ENCODE assay signal across 34 cellular contexts in the genomic region with DNA sequence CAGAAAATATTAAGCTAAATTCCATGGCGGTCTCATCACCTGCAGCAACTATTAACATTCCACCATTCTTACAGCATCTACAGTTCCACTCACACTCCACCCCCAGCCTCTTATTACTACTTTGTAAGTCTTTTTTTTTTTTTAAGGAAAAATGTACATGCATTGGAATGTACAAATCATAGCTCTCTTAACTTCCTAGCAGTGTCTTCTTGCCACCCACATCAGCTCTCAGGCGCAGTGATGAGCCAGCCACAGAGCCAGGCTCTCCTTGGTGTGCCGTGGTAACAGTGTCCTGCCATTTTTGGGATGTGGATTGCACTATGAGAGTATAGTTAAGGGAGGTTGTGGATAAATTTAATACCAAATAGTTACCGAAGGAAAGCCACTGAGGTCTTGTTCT.
"Had no signal": no experiment of that assay in that cellular context is flagged by ENCODE, and none has a peak within 500 bp of the region (broad histone marks: within the 10 kb centered on the region; RNA-seq: fewer than 3 reads in every experiment).

No MANE protein-coding gene starts in this region.

- H3K4me1 ChIP-seq: adrenal gland, body of pancreas, heart right ventricle had no signal

- H3K4me1 Mint-ChIP-seq: activated naive CD4-positive, alpha-beta T cell treated with anti-CD3 and anti-CD28 coated beads, Interleukin-2, amount 50 U/mL, for 24 hours; T-cell had no signal

- H3K9me3 Mint-ChIP-seq: activated CD4-positive, alpha-beta memory T cell treated with anti-CD3 and anti-CD28 coated beads for 36 hours; activated CD4-positive, alpha-beta T cell treated with anti-CD3 and anti-CD28 coated beads, Interleukin-2, amount 10 ng/mL, durations not matched to agents 24 days and 14 days; activated naive CD4-positive, alpha-beta T cell treated with anti-CD3 and anti-CD28 coated beads for 36 hours; activated naive CD4-positive, alpha-beta T cell treated with anti-CD3 and anti-CD28 coated beads, Interleukin-2, amount 50 U/mL, for 24 hours; activated naive CD8-positive, alpha-beta T cell treated with anti-CD3 and anti-CD28 coated beads for 36 hours; activated naive CD8-positive, alpha-beta T cell treated with anti-CD3 and anti-CD28 coated beads, Interleukin-2, amount 50 U/mL, for 24 hours; activated T-cell treated with anti-CD3 and anti-CD28 coated beads, Interleukin-2, amount 50 U/mL, for 24 hours; activated T-cell treated with anti-CD3 and anti-CD28 coated beads, Interleukin-2, amount 50 U/mL, for 72 hours; effector memory CD8-positive, alpha-beta T cell; T-cell had no signal

- ATAC-seq: activated CD4-positive, alpha-beta T cell treated with anti-CD3 and anti-CD28 coated beads for 36 hours; activated CD8-positive, alpha-beta memory T cell treated with anti-CD3 and anti-CD28 coated beads, Interleukin-2, amount 10 ng/mL, durations not matched to agents 7 days and 5 days; activated CD8-positive, alpha-beta T cell treated with anti-CD3 and anti-CD28 coated beads, Interleukin-2, amount 10 ng/mL, durations not matched to agents 7 days and 5 days; activated naive CD8-positive, alpha-beta T cell treated with anti-CD3 and anti-CD28 coated beads, Interleukin-2, amount 50 U/mL, for 24 hours; activated T-cell treated with anti-CD3 and anti-CD28 coated beads, Interleukin-2, amount 50 U/mL, for 72 hours; body of pancreas; effector memory CD8-positive, alpha-beta T cell; gastroesophageal sphincter; heart right ventricle; T-cell had no signal

- H3K27me3 ChIP-seq: adrenal gland, body of pancreas, esophagus squamous epithelium, gastroesophageal sphincter, heart right ventricle had no signal

- H3K27ac ChIP-seq: adrenal gland, body of pancreas, coronary artery, esophagus squamous epithelium, gastroesophageal sphincter, heart right ventricle had no signal

- H3K36me3 ChIP-seq: adrenal gland, esophagus squamous epithelium, gastroesophageal sphincter, heart right ventricle had no signal

- H3K27ac Mint-ChIP-seq: activated CD4-positive, alpha-beta memory T cell treated with anti-CD3 and anti-CD28 coated beads for 36 hours; activated CD4-positive, alpha-beta T cell treated with anti-CD3 and anti-CD28 coated beads for 36 hours; activated CD4-positive, alpha-beta T cell treated with anti-CD3 and anti-CD28 coated beads, Interleukin-2, amount 10 ng/mL, durations not matched to agents 24 days and 14 days; activated CD8-positive, alpha-beta memory T cell treated with anti-CD3 and anti-CD28 coated beads, Interleukin-2, amount 10 ng/mL, durations not matched to agents 7 days and 5 days; activated CD8-positive, alpha-beta T cell treated with anti-CD3 and anti-CD28 coated beads, Interleukin-2, amount 10 ng/mL, durations not matched to agents 7 days and 5 days; activated naive CD4-positive, alpha-beta T cell treated with anti-CD3 and anti-CD28 coated beads for 36 hours; activated naive CD4-positive, alpha-beta T cell treated with anti-CD3 and anti-CD28 coated beads, Interleukin-2, amount 50 U/mL, for 24 hours; activated naive CD8-positive, alpha-beta T cell treated with anti-CD3 and anti-CD28 coated beads for 36 hours; activated naive CD8-positive, alpha-beta T cell treated with anti-CD3 and anti-CD28 coated beads, Interleukin-2, amount 50 U/mL, for 24 hours; activated T-cell treated with anti-CD3 and anti-CD28 coated beads, Interleukin-2, amount 50 U/mL, for 24 hours; activated T-cell treated with anti-CD3 and anti-CD28 coated beads, Interleukin-2, amount 50 U/mL, for 72 hours; effector memory CD8-positive, alpha-beta T cell; T-cell had no signal

- H3K9me3 ChIP-seq: adrenal gland, body of pancreas, esophagus squamous epithelium, gastroesophageal sphincter, heart right ventricle had no signal

- DNase-seq: activated CD4-positive, alpha-beta memory T cell treated with anti-CD3 and anti-CD28 coated beads for 36 hours; activated CD4-positive, alpha-beta T cell treated with anti-CD3 and anti-CD28 coated beads for 36 hours; activated CD4-positive, alpha-beta T cell treated with anti-CD3 and anti-CD28 coated beads, Interleukin-2, amount 10 ng/mL, durations not matched to agents 24 days and 14 days; activated CD4-positive, CD25-positive, alpha-beta regulatory T cell; activated CD4-positive, CD25-positive, alpha-beta regulatory T cell treated with anti-CD3 and anti-CD28 coated beads, Interleukin-2, amount 50 U/mL, for 72 hours; activated CD8-positive, alpha-beta memory T cell treated with anti-CD3 and anti-CD28 coated beads, Interleukin-2, amount 10 ng/mL, durations not matched to agents 7 days and 5 days; activated CD8-positive, alpha-beta memory T cell treated with anti-CD3 and anti-CD28 coated beads, Interleukin-2, amount 50 U/mL, for 4 hours; activated CD8-positive, alpha-beta T cell treated with anti-CD3 and anti-CD28 coated beads, Interleukin-2, amount 10 ng/mL, durations not matched to agents 7 days and 5 days; activated effector memory CD4-positive, alpha-beta T cell treated with Interleukin-2 at 50 U/mL for 16 hours; activated gamma-delta T cell treated with Interleukin-2 at 50 U/mL for 16 hours; activated naive CD4-positive, alpha-beta T cell treated with anti-CD3 and anti-CD28 coated beads for 36 hours; activated naive CD8-positive, alpha-beta T cell treated with anti-CD3 and anti-CD28 coated beads for 36 hours; activated naive CD8-positive, alpha-beta T cell treated with anti-CD3 and anti-CD28 coated beads, Interleukin-2, amount 50 U/mL, for 24 hours; activated T-cell treated with anti-CD3 and anti-CD28 coated beads for 4 hours; activated T-cell treated with anti-CD3 and anti-CD28 coated beads, Interleukin-2, amount 50 U/mL, for 24 hours; activated T-cell treated with anti-CD3 and anti-CD28 coated beads, Interleukin-2, amount 50 U/mL, for 72 hours; adrenal gland; amygdala; aorta; body of pancreas; central memory CD4-positive, alpha-beta T cell; cerebellar nuclear complex; dermis blood vessel endothelial cell; effector CD4-positive, alpha-beta T cell; effector memory CD8-positive, alpha-beta T cell; esophagus squamous epithelium; foreskin melanocyte; heart right ventricle; SW 1271; T-cell; T-helper 2 cell had no signal

- H3K4me3 Mint-ChIP-seq: activated CD4-positive, alpha-beta memory T cell treated with anti-CD3 and anti-CD28 coated beads for 36 hours; activated CD4-positive, alpha-beta T cell treated with anti-CD3 and anti-CD28 coated beads for 36 hours; activated CD4-positive, alpha-beta T cell treated with anti-CD3 and anti-CD28 coated beads, Interleukin-2, amount 10 ng/mL, durations not matched to agents 24 days and 14 days; activated CD8-positive, alpha-beta memory T cell treated with anti-CD3 and anti-CD28 coated beads, Interleukin-2, amount 10 ng/mL, durations not matched to agents 7 days and 5 days; activated CD8-positive, alpha-beta T cell treated with anti-CD3 and anti-CD28 coated beads, Interleukin-2, amount 10 ng/mL, durations not matched to agents 7 days and 5 days; activated naive CD4-positive, alpha-beta T cell treated with anti-CD3 and anti-CD28 coated beads for 36 hours; activated naive CD4-positive, alpha-beta T cell treated with anti-CD3 and anti-CD28 coated beads, Interleukin-2, amount 50 U/mL, for 24 hours; activated naive CD8-positive, alpha-beta T cell treated with anti-CD3 and anti-CD28 coated beads for 36 hours; activated naive CD8-positive, alpha-beta T cell treated with anti-CD3 and anti-CD28 coated beads, Interleukin-2, amount 50 U/mL, for 24 hours; activated T-cell treated with anti-CD3 and anti-CD28 coated beads, Interleukin-2, amount 50 U/mL, for 24 hours; activated T-cell treated with anti-CD3 and anti-CD28 coated beads, Interleukin-2, amount 50 U/mL, for 72 hours; effector memory CD8-positive, alpha-beta T cell; T-cell had no signal

- H3K4me3 ChIP-seq: adrenal gland, body of pancreas, coronary artery, esophagus squamous epithelium, gastroesophageal sphincter, heart right ventricle had no signal

- H3K36me3 Mint-ChIP-seq: activated CD4-positive, alpha-beta memory T cell treated with anti-CD3 and anti-CD28 coated beads for 36 hours; activated CD8-positive, alpha-beta memory T cell treated with anti-CD3 and anti-CD28 coated beads, Interleukin-2, amount 10 ng/mL, durations not matched to agents 7 days and 5 days; activated naive CD4-positive, alpha-beta T cell treated with anti-CD3 and anti-CD28 coated beads, Interleukin-2, amount 50 U/mL, for 24 hours; activated naive CD8-positive, alpha-beta T cell treated with anti-CD3 and anti-CD28 coated beads for 36 hours; T-cell had no signal

- H3K27me3 Mint-ChIP-seq: activated CD4-positive, alpha-beta memory T cell treated with anti-CD3 and anti-CD28 coated beads for 36 hours; activated CD4-positive, alpha-beta T cell treated with anti-CD3 and anti-CD28 coated beads for 36 hours; activated CD4-positive, alpha-beta T cell treated with anti-CD3 and anti-CD28 coated beads, Interleukin-2, amount 10 ng/mL, durations not matched to agents 24 days and 14 days; activated naive CD4-positive, alpha-beta T cell treated with anti-CD3 and anti-CD28 coated beads, Interleukin-2, amount 50 U/mL, for 24 hours; activated naive CD8-positive, alpha-beta T cell treated with anti-CD3 and anti-CD28 coated beads for 36 hours; activated naive CD8-positive, alpha-beta T cell treated with anti-CD3 and anti-CD28 coated beads, Interleukin-2, amount 50 U/mL, for 24 hours; activated T-cell treated with anti-CD3 and anti-CD28 coated beads, Interleukin-2, amount 50 U/mL, for 24 hours; effector memory CD8-positive, alpha-beta T cell; T-cell had no signal
